12 cellular contexts compared by ENCODE assay signal in the genomic region with DNA sequence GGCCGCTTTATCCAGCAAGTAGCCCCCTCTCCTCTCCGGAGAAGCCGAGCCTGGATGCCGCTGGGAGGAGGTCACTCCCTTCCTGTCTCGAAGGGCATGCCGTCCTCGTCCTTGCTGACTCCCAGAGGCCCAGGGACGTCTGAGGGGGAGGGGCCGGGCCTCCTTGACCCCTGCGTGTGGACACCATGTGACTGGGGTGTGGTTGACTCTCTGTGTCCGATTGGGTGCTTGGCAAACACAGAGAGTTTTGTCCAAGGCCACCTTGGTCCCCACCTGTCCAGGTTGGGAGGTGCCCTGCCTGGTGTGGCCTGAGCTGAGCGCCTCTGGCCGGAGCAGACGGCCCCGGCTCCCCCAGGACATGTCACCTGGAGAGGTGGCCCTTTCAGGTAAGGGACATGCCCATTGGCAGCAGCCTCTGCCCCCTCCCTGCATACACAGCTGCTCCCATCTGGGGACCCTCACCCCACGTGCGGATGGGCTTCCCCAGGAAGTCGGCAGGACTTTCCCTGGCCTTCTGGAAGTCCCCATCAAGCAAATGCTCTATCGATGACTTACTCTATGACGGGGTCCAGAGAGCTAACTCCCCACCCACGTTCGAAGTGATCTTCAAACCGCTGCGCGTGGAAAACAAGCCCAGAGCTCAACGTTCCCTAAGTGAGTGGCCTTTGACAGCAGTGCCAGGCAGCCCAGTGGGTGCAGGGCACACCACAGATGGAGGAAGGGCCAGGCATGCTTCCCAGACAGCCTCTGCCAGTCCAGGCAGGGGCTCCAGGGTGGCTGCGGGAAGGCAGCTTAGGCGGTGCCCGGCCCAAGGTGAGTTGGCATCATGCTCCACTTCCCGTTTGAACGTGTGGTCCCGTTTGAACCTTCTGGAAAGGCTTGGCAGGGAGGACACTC. TPM values are rescaled to one million over a fixed set of nuclear protein-coding genes. Genes with fewer than 3 reads are reported as not detected.
A peak's percentile ranks its signal among the peaks of the same experiment; 100 is the strongest.
DNase-seq lines count a peak whose midpoint lies in the region; ATAC-seq and TF ChIP-seq lines count a peak whose summit lies in the region.
"Had no signal": no experiment of that assay in that cellular context is flagged by ENCODE, and none has a peak within 500 bp of the region (broad histone marks: within the 10 kb centered on the region; RNA-seq: fewer than 3 reads in every experiment).

Gene SMIM38 (plus strand): TSS at position 634 of the 897 bp plus-strand sequence. CDS start 1,912 bp downstream, outside the sequence.

- H3K27me3 ChIP-seq in gastroesophageal sphincter = no peaks in the 10 kb centered on the region

- peak within 1 kb of the TSS in 3 of 4 donors; percentile 56 to 76 (median 64) for H3K27ac ChIP-seq in gastroesophageal sphincter
- H3K27ac ChIP-seq: neutrophil had no signal

- no peak for TF ChIP-seq EP300 in gastroesophageal sphincter (IDR thresholded peaks at IDR 0.05)

- no peaks in the 10 kb centered on the region for H3K9me3 Mint-ChIP-seq in stimulated activated memory B cell treated with anti-CD40 and anti-IgM and Interleukin-4, amounts not matched to agents 10 μg/mL and 1 μg/mL and 100 μg/mL, for 72 hours
- H3K9me3 Mint-ChIP-seq: T-helper 1 cell treated with Interleukin-12 subunit alpha and Interleukin-12 subunit beta and Interleukin-4 antibody, amounts not matched to agents 30 μg/mL and 1 μg/mL, for 36 hours had no signal

- H3K4me1 ChIP-seq in gastroesophageal sphincter = peaks cover 0 to 40% (median 0%) of the 10 kb centered on the region in 3 donors

- no peak for TF ChIP-seq POLR2A in gastroesophageal sphincter (IDR thresholded peaks at IDR 0.05)

- 70% methylated on average over 8 of the region's 32 CpGs; no CpG with 5 or more reads in 1 of the 2 donors for WGBS in gastroesophageal sphincter (ENCODE audit: low coverage in 1 of 2), 2 donors

- in situ Hi-C loops in GM13976 (cut with MboI; ENCODE audit: low sequenced_read_pairs, unreplicated experiment) = no loop called here

- peaks cover 0 to 11% of the 10 kb centered on the region in 2 donors for H3K36me3 ChIP-seq in gastroesophageal sphincter
- H3K36me3 ChIP-seq: neutrophil had no signal

- DNase-seq in GM13976 (ENCODE audit: low spot score) = peak; percentile 85
- DNase-seq in A172 (ENCODE audit: low spot score) = no peak
- DNase-seq: effector CD4-positive, alpha-beta T cell; NCI-H510A had no signal

- no peaks in the 10 kb centered on the region for H3K9me3 ChIP-seq in gastroesophageal sphincter
- H3K9me3 ChIP-seq: neutrophil had no signal

- ATAC-seq in HG03565 (IDR thresholded peaks at IDR 0.05; ENCODE audit: unreplicated experiment) (peak; percentile 45), gastroesophageal sphincter (no peak), GM21526 (IDR thresholded peaks at IDR 0.05; ENCODE audit: low FRiP score, unreplicated experiment) (no peak), HG02981 (IDR thresholded peaks at IDR 0.05; ENCODE audit: unreplicated experiment) (no peak)
- peak; percentile 85 for ATAC-seq in stimulated activated memory B cell treated with anti-CD40 and anti-IgM and Interleukin-4, amounts not matched to agents 10 μg/mL and 1 μg/mL and 100 μg/mL, for 72 hours

- peaks cover 41% of the 10 kb centered on the region for H3K4me1 Mint-ChIP-seq in stimulated activated memory B cell treated with anti-CD40 and anti-IgM and Interleukin-4, amounts not matched to agents 10 μg/mL and 1 μg/mL and 100 μg/mL, for 72 hours

- TF ChIP-seq CTCF in GM13976 (IDR thresholded peaks at IDR 0.05; ENCODE audit: borderline replicate concordance, control extremely low read depth, extremely low read depth, insufficient read depth, missing control alignments) (no peak), gastroesophageal sphincter (IDR thresholded peaks at IDR 0.05) (no peak)

- H3K4me3 ChIP-seq in gastroesophageal sphincter = no peak within 1 kb of the TSS

- H3K4me3 Mint-ChIP-seq in stimulated activated memory B cell treated with anti-CD40 and anti-IgM and Interleukin-4, amounts not matched to agents 10 μg/mL and 1 μg/mL and 100 μg/mL, for 72 hours = peak within 1 kb of the TSS; percentile 63
- H3K4me3 Mint-ChIP-seq: T-helper 1 cell treated with Interleukin-12 subunit alpha and Interleukin-12 subunit beta and Interleukin-4 antibody, amounts not matched to agents 30 μg/mL and 1 μg/mL, for 36 hours had no signal

- H3K36me3 Mint-ChIP-seq in stimulated activated memory B cell treated with anti-CD40 and anti-IgM and Interleukin-4, amounts not matched to agents 10 μg/mL and 1 μg/mL and 100 μg/mL, for 72 hours = peaks cover 14% of the 10 kb centered on the region

- peak within 1 kb of the TSS; percentile 82 for H3K27ac Mint-ChIP-seq in stimulated activated memory B cell treated with anti-CD40 and anti-IgM and Interleukin-4, amounts not matched to agents 10 μg/mL and 1 μg/mL and 100 μg/mL, for 72 hours
- H3K27ac Mint-ChIP-seq: T-helper 1 cell treated with Interleukin-12 subunit alpha and Interleukin-12 subunit beta and Interleukin-4 antibody, amounts not matched to agents 30 μg/mL and 1 μg/mL, for 36 hours had no signal

- H3K27me3 Mint-ChIP-seq in stimulated activated memory B cell treated with anti-CD40 and anti-IgM and Interleukin-4, amounts not matched to agents 10 μg/mL and 1 μg/mL and 100 μg/mL, for 72 hours = no peaks in the 10 kb centered on the region

RNA-seq across cellular contexts. Expression of gene SMIM38, which starts in this region (rescaled TPM):
- 1 to 10 TPM; 1.2 to 2.3 (median 1.3) TPM for total RNA-seq in gastroesophageal sphincter
- 0.14 and 1.8 TPM in 2 replicates for total RNA-seq in A172 (2014; rRNA removed; shearing (Covaris generic))
- total RNA-seq: LHCN-M2 had no signal

Comparison
In these comparisons a context has a peak if more than half of its experiments do, and no peak if none do; other contexts are left out.
1. ATAC-seq: peak in HG03565 (single experiment) and stimulated activated memory B cell treated with anti-CD40 and anti-IgM and Interleukin-4, amounts not matched to agents 10 μg/mL and 1 μg/mL and 100 μg/mL, for 72 hours (single experiment); none in gastroesophageal sphincter (single experiment), GM21526 (single experiment) and HG02981 (single experiment).